Comparison of ENCODE assay signal across 8 cellular contexts in the genomic region with DNA sequence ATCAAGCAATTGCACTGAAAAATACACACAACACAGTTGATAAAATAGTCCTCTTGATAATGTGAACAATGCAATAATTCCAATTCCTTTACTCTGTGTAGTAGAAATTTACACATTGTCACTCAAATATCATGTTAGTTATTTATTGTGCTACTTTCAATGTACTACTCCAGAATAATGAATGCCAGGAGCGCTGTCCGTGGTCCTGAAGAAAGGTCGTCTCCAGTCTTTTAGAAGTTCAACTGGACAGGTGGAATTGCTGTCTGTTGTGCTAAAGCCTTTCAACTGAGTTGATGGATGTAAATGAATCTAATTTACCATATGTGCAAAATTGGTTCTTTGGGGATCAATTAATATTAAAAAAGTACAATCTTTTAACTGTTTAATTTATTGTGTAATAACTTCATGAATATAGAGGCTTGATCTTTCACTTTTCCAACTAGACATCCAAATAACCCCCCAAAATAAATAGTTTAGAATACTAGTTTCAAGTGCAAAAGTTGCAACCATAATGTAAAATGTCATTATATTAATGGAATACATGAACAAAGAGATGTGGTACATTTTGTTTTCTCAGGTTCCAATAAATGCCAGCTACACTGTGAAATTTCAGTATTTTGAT. TPM values are rescaled to one million over a fixed set of nuclear protein-coding genes. Genes with fewer than 3 reads are reported as not detected.
A peak's percentile ranks its signal among the peaks of the same experiment; 100 is the strongest.
DNase-seq lines count a peak whose midpoint lies in the region; ATAC-seq and TF ChIP-seq lines count a peak whose summit lies in the region.

No MANE protein-coding gene starts in this region.

- H3K9me3 Mint-ChIP-seq in activated T-cell treated with anti-CD3 and anti-CD28 coated beads, Interleukin-2, amount 50 U/mL, for 24 hours = peaks cover 9% of the 10 kb centered on the region
- no peaks in the 10 kb centered on the region for H3K9me3 Mint-ChIP-seq in neural progenitor cell

- ATAC-seq in HG02571 (IDR thresholded peaks at IDR 0.05; ENCODE audit: unreplicated experiment) = no peak

- H3K9me3 ChIP-seq in PC-9 (ENCODE audit: insufficient read depth, low read depth) (no peaks in the 10 kb centered on the region), neural progenitor cell (ENCODE audit: low read depth) (no peaks in the 10 kb centered on the region)

- H3K36me3 Mint-ChIP-seq in activated T-cell treated with anti-CD3 and anti-CD28 coated beads, Interleukin-2, amount 50 U/mL, for 24 hours (ENCODE audit: low read depth) = no peaks in the 10 kb centered on the region
- H3K36me3 Mint-ChIP-seq in neural progenitor cell = no peaks in the 10 kb centered on the region

- no peaks in the 10 kb centered on the region for H3K9me2 ChIP-seq in PC-9 (ENCODE audit: insufficient read depth)

- H3K4me3 ChIP-seq in PC-9 (no peak overlapping the region), neural progenitor cell (no peak overlapping the region)

- intact Hi-C loops in PC-9 (cut with micrococcal nuclease; ENCODE audit: unreplicated experiment) = no loop called here

- no peak overlapping the region for H3K4me3 Mint-ChIP-seq in activated T-cell treated with anti-CD3 and anti-CD28 coated beads, Interleukin-2, amount 50 U/mL, for 24 hours
- H3K4me3 Mint-ChIP-seq in neural progenitor cell = no peak overlapping the region

- no peak for TF ChIP-seq CTCF in PC-9 (conservative IDR thresholded peaks at IDR 0.05)
- no peak for TF ChIP-seq CTCF in neural progenitor cell (IDR thresholded peaks at IDR 0.05)

- H3K79me2 ChIP-seq in PC-9 (ENCODE audit: low read depth) = no peaks in the 10 kb centered on the region
- no peaks in the 10 kb centered on the region for H3K79me2 ChIP-seq in neural progenitor cell (ENCODE audit: low read depth)

- H3F3A ChIP-seq in PC-9 (ENCODE audit: insufficient read depth, low read depth) = no peaks in the 10 kb centered on the region
- H3F3A ChIP-seq in neural progenitor cell (ENCODE audit: low read depth) = peaks cover 13% of the 10 kb centered on the region

- H3K27me3 ChIP-seq in PC-9 (ENCODE audit: insufficient read depth, low read depth) (peaks cover 30% of the 10 kb centered on the region), neural progenitor cell (peaks cover 98% of the 10 kb centered on the region)

- CTCF ChIA-PET in PC-9 (lab: Charles Lee) = no interaction called here

- H3K4me2 ChIP-seq in PC-9 (no peak overlapping the region), neural progenitor cell (no peak overlapping the region)

- H3K36me3 ChIP-seq in PC-9 (ENCODE audit: low read depth) (no peaks in the 10 kb centered on the region), neural progenitor cell (no peaks in the 10 kb centered on the region)

- no peak overlapping the region for H3K27ac Mint-ChIP-seq in activated T-cell treated with anti-CD3 and anti-CD28 coated beads, Interleukin-2, amount 50 U/mL, for 24 hours
- no peak overlapping the region for H3K27ac Mint-ChIP-seq in neural progenitor cell

- H3K27ac ChIP-seq in PC-9 (no peak overlapping the region), neural progenitor cell (no peak overlapping the region)

- no TSS peak for BruUV-seq in PC-9 (replicated peaks; lab: Mats Ljungman, UMichigan)

- H3K27me3 Mint-ChIP-seq in activated T-cell treated with anti-CD3 and anti-CD28 coated beads, Interleukin-2, amount 50 U/mL, for 24 hours = peaks cover 82% of the 10 kb centered on the region
- peaks cover 56% of the 10 kb centered on the region for H3K27me3 Mint-ChIP-seq in neural progenitor cell (ENCODE audit: insufficient read depth, low read depth)

- H4K20me1 ChIP-seq in PC-9 (ENCODE audit: insufficient read depth) (no peaks in the 10 kb centered on the region), neural progenitor cell (ENCODE audit: low read depth) (peaks cover 13% of the 10 kb centered on the region)

- 0 out of 2 replicates have a peak, but pooled peaks cover 14% of the 10 kb centered on the region for H3K4me1 ChIP-seq in PC-9 (replicated peaks; ENCODE audit: insufficient read depth)
- peaks cover 18% of the 10 kb centered on the region for H3K4me1 ChIP-seq in neural progenitor cell

- POLR2A ChIA-PET in PC-9 (lab: Charles Lee; ENCODE audit: unreplicated experiment) = no interaction called here

- no peak overlapping the region for H3K9ac ChIP-seq in neural progenitor cell

- H2AFZ ChIP-seq in PC-9 = no peak overlapping the region
- H2AFZ ChIP-seq in neural progenitor cell (replicated peaks) = no peak overlapping the region

- H3K4me1 Mint-ChIP-seq in activated T-cell treated with anti-CD3 and anti-CD28 coated beads, Interleukin-2, amount 50 U/mL, for 24 hours (ENCODE audit: low read depth) = peaks cover 1% of the 10 kb centered on the region
- peaks cover 36% of the 10 kb centered on the region for H3K4me1 Mint-ChIP-seq in neural progenitor cell

- DNase-seq in activated T-cell treated with anti-CD3 and anti-CD28 coated beads for 4 hours (peak; percentile 3), PC-9 (peak; percentile 48 to 62), dermis blood vessel endothelial cell (peak; percentile 71), neural progenitor cell (ENCODE audit: low spot score) (peak; percentile 83), NCI-H2107 (lab: John Stamatoyannopoulos, UW) (no peak), germinal center (ENCODE audit: low spot score) (no peak)
- DNase-seq in activated T-cell treated with anti-CD3 and anti-CD28 coated beads, Interleukin-2, amount 50 U/mL, for 24 hours = no peak

RNA-seq across cellular contexts. Expression of gene GRIK2, which starts 3.2 kb away (rescaled TPM):
- total RNA-seq in PC-9 (2021) (0.43 and 0.61 TPM in 2 replicates), dermis blood vessel endothelial cell (under 0.01 and 0.34 TPM in 2 replicates), neural progenitor cell (ENCODE audit: low replicate concordance) (0.88 and 1.5 TPM in 2 replicates)

Comparison
In these comparisons a context has a peak if more than half of its experiments do, and no peak if none do; other contexts are left out.
1. DNase-seq: peak in activated T-cell treated with anti-CD3 and anti-CD28 coated beads for 4 hours (single experiment), PC-9 (2 of 2), dermis blood vessel endothelial cell (single experiment) and neural progenitor cell (single experiment); none in activated T-cell treated with anti-CD3 and anti-CD28 coated beads, Interleukin-2, amount 50 U/mL, for 24 hours (single experiment), NCI-H2107 (single experiment) and germinal center (single experiment).